31 cellular contexts compared by ENCODE assay signal in the genomic region with DNA sequence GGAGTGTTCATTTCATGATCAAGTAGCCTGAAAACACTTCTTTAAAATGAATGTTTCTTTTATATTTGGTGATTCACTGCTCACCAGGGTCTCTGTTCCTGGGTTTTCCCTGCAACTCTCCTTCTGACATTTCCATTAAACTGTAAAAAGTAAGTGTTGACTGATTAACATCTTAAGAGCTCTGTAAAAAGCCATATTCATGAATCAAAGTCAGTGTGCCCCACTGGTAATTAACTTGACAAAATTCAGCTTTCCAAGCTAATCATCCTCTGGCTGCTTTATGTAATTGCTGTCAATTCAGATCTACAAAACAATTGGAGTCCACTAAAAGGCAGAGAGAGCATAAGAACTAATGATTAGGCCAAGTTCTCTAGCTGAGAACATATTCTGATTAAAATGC. TPM values are rescaled to one million over a fixed set of nuclear protein-coding genes. Genes with fewer than 3 reads are reported as not detected.
DNase-seq lines count a peak whose midpoint lies in the region; ATAC-seq and TF ChIP-seq lines count a peak whose summit lies in the region.
"Had no signal": no experiment of that assay in that cellular context is flagged by ENCODE, and none has a peak within 500 bp of the region (broad histone marks: within the 10 kb centered on the region; RNA-seq: fewer than 3 reads in every experiment).

No MANE protein-coding gene starts in this region.

- intact Hi-C loops in A673 (cut with micrococcal nuclease; ENCODE audit: unreplicated experiment), result no loop called here

- CTCF ChIA-PET in A673 (lab: Charles Lee), result no interaction called here

- TF ChIP-seq CTCF in A673 (conservative IDR thresholded peaks at IDR 0.05; ENCODE audit: low read depth, low read length) (no peak), smooth muscle cell (IDR thresholded peaks at IDR 0.05; ENCODE audit: borderline replicate concordance, insufficient read depth, poor library complexity, severe bottlenecking) (no peak)

- no TSS peak for BruUV-seq in A673 (replicated peaks; lab: Mats Ljungman, UMichigan)

- no peaks in the 10 kb centered on the region for H3K4me1 Mint-ChIP-seq in activated T-cell treated with anti-CD3 and anti-CD28 coated beads, Interleukin-2, amount 50 U/mL, for 24 hours (ENCODE audit: low read depth)
- H3K4me1 Mint-ChIP-seq: activated CD4-positive, alpha-beta memory T cell treated with anti-CD3 and anti-CD28 coated beads, Interleukin-2, amount 10 ng/mL, durations not matched to agents 7 days and 5 days; activated naive CD4-positive, alpha-beta T cell treated with anti-CD3 and anti-CD28 coated beads, Interleukin-2, amount 10 ng/mL, durations not matched to agents 7 days and 5 days; activated T-helper 17 cell treated with anti-CD3 and anti-CD28 coated beads, Interleukin-2, amount 50 U/mL, for 72 hours; CD4-positive, CD25-positive, alpha-beta regulatory T cell; natural killer cell had no signal

- no peaks in the 10 kb centered on the region for H4K20me1 ChIP-seq in smooth muscle cell (ENCODE audit: low read depth)

- ATAC-seq in HG02840 (IDR thresholded peaks at IDR 0.05; ENCODE audit: low FRiP score, unreplicated experiment), result no peak
- ATAC-seq: activated T-helper 17 cell treated with anti-CD3 and anti-CD28 coated beads, Interleukin-2, amount 50 U/mL, for 72 hours; esophagus mucosa; natural killer cell; Right ventricle myocardium inferior had no signal

- H3K79me2 ChIP-seq in smooth muscle cell (ENCODE audit: low read depth), result no peaks in the 10 kb centered on the region

- H3K27ac ChIP-seq in A673 (ENCODE audit: low read depth, low read length, poor library complexity, severe bottlenecking) (no peak overlapping the region), HUES6 (ENCODE audit: low read depth, low read length) (peak overlapping the region; percentile 39), iPS-20b (ENCODE audit: low read length) (no peak overlapping the region), smooth muscle cell (ENCODE audit: low read depth) (no peak overlapping the region)
- H3K27ac ChIP-seq: adrenal gland, KMS-11, ovary, right atrium auricular region, suprapubic skin, upper lobe of left lung had no signal

- H3K4me2 ChIP-seq in smooth muscle cell, result no peak overlapping the region
- H3K4me2 ChIP-seq: KMS-11 had no signal

- no peak overlapping the region for H3K4me3 Mint-ChIP-seq in activated T-cell treated with anti-CD3 and anti-CD28 coated beads, Interleukin-2, amount 50 U/mL, for 24 hours
- H3K4me3 Mint-ChIP-seq: activated CD4-positive, alpha-beta memory T cell treated with anti-CD3 and anti-CD28 coated beads, Interleukin-2, amount 10 ng/mL, durations not matched to agents 7 days and 5 days; activated naive CD4-positive, alpha-beta T cell treated with anti-CD3 and anti-CD28 coated beads, Interleukin-2, amount 10 ng/mL, durations not matched to agents 7 days and 5 days; activated T-helper 17 cell treated with anti-CD3 and anti-CD28 coated beads, Interleukin-2, amount 50 U/mL, for 72 hours; CD4-positive, CD25-positive, alpha-beta regulatory T cell; natural killer cell had no signal

- no peak overlapping the region for H3K4me3 ChIP-seq in A673 (ENCODE audit: low read depth, low read length, poor library complexity, severe bottlenecking)
- H3K4me3 ChIP-seq in HUES6 (ENCODE audit: low read depth, low read length), result 0 out of 2 replicates have a peak overlapping the region, but pooled peaks have one; percentile 1
- peak overlapping the region; percentile 35; the same call in 1 of the 2 replicates for H3K4me3 ChIP-seq in iPS-20b (ENCODE audit: low read length)
- no peak overlapping the region for H3K4me3 ChIP-seq in smooth muscle cell
- H3K4me3 ChIP-seq: adrenal gland, MG63, ovary, right atrium auricular region, suprapubic skin, upper lobe of left lung had no signal

- H3K4me1 ChIP-seq in A673 (ENCODE audit: insufficient read depth, low read length, poor library complexity, severe bottlenecking), result peaks cover 5% of the 10 kb centered on the region
- peaks cover 35% of the 10 kb centered on the region for H3K4me1 ChIP-seq in HUES6 (ENCODE audit: control insufficient read depth, insufficient read depth, low read length)
- peaks cover 18% of the 10 kb centered on the region; the same call in 1 of the 2 replicates for H3K4me1 ChIP-seq in iPS-20b (ENCODE audit: insufficient read depth, low read length)
- H3K4me1 ChIP-seq in smooth muscle cell (ENCODE audit: low read depth), result peaks cover 8% of the 10 kb centered on the region
- H3K4me1 ChIP-seq: adrenal gland, right atrium auricular region, suprapubic skin, upper lobe of left lung had no signal

- H3K27me3 Mint-ChIP-seq in activated T-cell treated with anti-CD3 and anti-CD28 coated beads, Interleukin-2, amount 50 U/mL, for 24 hours, result no peaks in the 10 kb centered on the region
- H3K27me3 Mint-ChIP-seq: activated CD4-positive, alpha-beta memory T cell treated with anti-CD3 and anti-CD28 coated beads, Interleukin-2, amount 10 ng/mL, durations not matched to agents 7 days and 5 days; activated naive CD4-positive, alpha-beta T cell treated with anti-CD3 and anti-CD28 coated beads, Interleukin-2, amount 10 ng/mL, durations not matched to agents 7 days and 5 days; activated T-helper 17 cell treated with anti-CD3 and anti-CD28 coated beads, Interleukin-2, amount 50 U/mL, for 72 hours; CD4-positive, CD25-positive, alpha-beta regulatory T cell had no signal

- H3K9me3 ChIP-seq in A673 (ENCODE audit: low read depth, low read length, poor library complexity, severe bottlenecking) (no peaks in the 10 kb centered on the region), HUES6 (ENCODE audit: control insufficient read depth, insufficient read depth, low read depth, low read length) (no peaks in the 10 kb centered on the region), iPS-20b (ENCODE audit: insufficient read depth, low read depth, low read length) (no peaks in the 10 kb centered on the region), smooth muscle cell (replicated peaks; ENCODE audit: low read depth) (no peaks in the 10 kb centered on the region)
- H3K9me3 ChIP-seq: adrenal gland, MG63, ovary, right atrium auricular region, suprapubic skin, upper lobe of left lung had no signal

- H3F3A ChIP-seq in smooth muscle cell (ENCODE audit: low read depth), result no peaks in the 10 kb centered on the region

- POLR2A ChIA-PET in A673 (lab: Charles Lee; ENCODE audit: low non-redundant PET), result no interaction called here

- DNase-seq in A673 (ENCODE audit: low spot score) (peak; percentile 28), NCI-H69 (lab: John Stamatoyannopoulos, UW) (peak; percentile 92), smooth muscle cell (lab: John Stamatoyannopoulos, UW; ENCODE audit: unreplicated experiment) (no peak), kidney glomerular epithelial cell (lab: John Stamatoyannopoulos, UW) (no peak)
- DNase-seq in activated T-cell treated with anti-CD3 and anti-CD28 coated beads, Interleukin-2, amount 50 U/mL, for 24 hours, result no peak
- DNase-seq: activated CD4-positive, alpha-beta memory T cell treated with anti-CD3 and anti-CD28 coated beads, Interleukin-2, amount 10 ng/mL, durations not matched to agents 7 days and 5 days; activated CD4-positive, CD25-positive, alpha-beta regulatory T cell treated with anti-CD3 and anti-CD28 coated beads, Interleukin-2, amount 50 U/mL, for 72 hours; activated CD8-positive, alpha-beta memory T cell treated with anti-CD3 and anti-CD28 coated beads, Interleukin-2, amount 50 U/mL, for 4 hours; activated naive CD4-positive, alpha-beta T cell treated with anti-CD3 and anti-CD28 coated beads, Interleukin-2, amount 10 ng/mL, durations not matched to agents 7 days and 5 days; adrenal gland; CD4-positive, CD25-positive, alpha-beta regulatory T cell; dermis blood vessel endothelial cell; kidney; MG63; natural killer cell; NCI-H1436; NCI-H524; ovary; small intestine; stimulated activated naive CD4-positive, alpha-beta T cell treated with Interleukin-2 at 50 U/mL for 16 hours; upper lobe of left lung had no signal

- no peak overlapping the region for H3K27ac Mint-ChIP-seq in activated T-cell treated with anti-CD3 and anti-CD28 coated beads, Interleukin-2, amount 50 U/mL, for 24 hours
- H3K27ac Mint-ChIP-seq: activated CD4-positive, alpha-beta memory T cell treated with anti-CD3 and anti-CD28 coated beads, Interleukin-2, amount 10 ng/mL, durations not matched to agents 7 days and 5 days; activated naive CD4-positive, alpha-beta T cell treated with anti-CD3 and anti-CD28 coated beads, Interleukin-2, amount 10 ng/mL, durations not matched to agents 7 days and 5 days; activated T-helper 17 cell treated with anti-CD3 and anti-CD28 coated beads, Interleukin-2, amount 50 U/mL, for 72 hours; CD4-positive, CD25-positive, alpha-beta regulatory T cell; natural killer cell had no signal

- H3K36me3 ChIP-seq in A673 (ENCODE audit: insufficient read depth, low read length, poor library complexity, severe bottlenecking), result no peaks in the 10 kb centered on the region
- no peaks in the 10 kb centered on the region for H3K36me3 ChIP-seq in HUES6 (ENCODE audit: control insufficient read depth, insufficient read depth, low read length)
- H3K36me3 ChIP-seq in iPS-20b (ENCODE audit: insufficient read depth, low read depth, low read length), result no peaks in the 10 kb centered on the region
- H3K36me3 ChIP-seq in smooth muscle cell (ENCODE audit: low read depth), result no peaks in the 10 kb centered on the region
- H3K36me3 ChIP-seq: adrenal gland, MG63, ovary, right atrium auricular region, suprapubic skin, upper lobe of left lung had no signal

- H3K9ac ChIP-seq in HUES6 (ENCODE audit: low read length) (no peak overlapping the region), iPS-20b (ENCODE audit: low read depth, low read length) (peak overlapping the region; percentile 2; the same call in 1 of the 2 replicates), smooth muscle cell (ENCODE audit: low read depth) (no peak overlapping the region)
- H3K9ac ChIP-seq: KMS-11 had no signal

- H3K36me3 Mint-ChIP-seq in activated T-cell treated with anti-CD3 and anti-CD28 coated beads, Interleukin-2, amount 50 U/mL, for 24 hours (ENCODE audit: low read depth), result no peaks in the 10 kb centered on the region
- H3K36me3 Mint-ChIP-seq: activated naive CD4-positive, alpha-beta T cell treated with anti-CD3 and anti-CD28 coated beads, Interleukin-2, amount 10 ng/mL, durations not matched to agents 7 days and 5 days; CD4-positive, CD25-positive, alpha-beta regulatory T cell; natural killer cell had no signal

- H2AFZ ChIP-seq in smooth muscle cell (ENCODE audit: low read depth), result no peak overlapping the region

- no peaks in the 10 kb centered on the region for H3K27me3 ChIP-seq in A673 (replicated peaks; ENCODE audit: insufficient read depth, low read depth, low read length, poor library complexity)
- no peaks in the 10 kb centered on the region for H3K27me3 ChIP-seq in HUES6 (ENCODE audit: control insufficient read depth, insufficient read depth, low read length)
- no peaks in the 10 kb centered on the region for H3K27me3 ChIP-seq in iPS-20b (ENCODE audit: insufficient read depth, low read length)
- no peaks in the 10 kb centered on the region for H3K27me3 ChIP-seq in smooth muscle cell (ENCODE audit: low read depth)
- H3K27me3 ChIP-seq: adrenal gland, MG63, ovary, right atrium auricular region, suprapubic skin, upper lobe of left lung had no signal

- H3K9me3 Mint-ChIP-seq in activated T-cell treated with anti-CD3 and anti-CD28 coated beads, Interleukin-2, amount 50 U/mL, for 24 hours, result peaks cover 2% of the 10 kb centered on the region
- H3K9me3 Mint-ChIP-seq: activated CD4-positive, alpha-beta memory T cell treated with anti-CD3 and anti-CD28 coated beads, Interleukin-2, amount 10 ng/mL, durations not matched to agents 7 days and 5 days; activated naive CD4-positive, alpha-beta T cell treated with anti-CD3 and anti-CD28 coated beads, Interleukin-2, amount 10 ng/mL, durations not matched to agents 7 days and 5 days; activated T-helper 17 cell treated with anti-CD3 and anti-CD28 coated beads, Interleukin-2, amount 50 U/mL, for 72 hours had no signal

RNA-seq across cellular contexts. Expression of a gene that starts 41.6 kb away (rescaled TPM):
- total RNA-seq in A673 (2021) (0.90 and 1.5 TPM in 2 replicates), smooth muscle cell (0.94 and 1.2 TPM in 2 replicates)
- 0.37 and 0.58 TPM in 2 replicates for polyA plus RNA-seq in smooth muscle cell
- total RNA-seq: activated CD4-positive, alpha-beta memory T cell treated with anti-CD3 and anti-CD28 coated beads, Interleukin-2, amount 10 ng/mL, durations not matched to agents 7 days and 5 days; activated T-helper 17 cell treated with anti-CD3 and anti-CD28 coated beads, Interleukin-2, amount 50 U/mL, for 72 hours; CD4-positive, CD25-positive, alpha-beta regulatory T cell; natural killer cell; T-helper 2 cell treated with Interferon-gamma antibody and Interleukin-4, amounts not matched to agents 100 ng/mL and 5 ng/mL, for 36 hours had no signal
- polyA plus RNA-seq: CD4-positive, CD25-positive, alpha-beta regulatory T cell had no signal

Comparison
In these comparisons a context has a peak if more than half of its experiments do, and no peak if none do; other contexts are left out.
1. DNase-seq: peak in A673 (single experiment) and NCI-H69 (single experiment); none in smooth muscle cell (single experiment), kidney glomerular epithelial cell (single experiment) and activated T-cell treated with anti-CD3 and anti-CD28 coated beads, Interleukin-2, amount 50 U/mL, for 24 hours (single experiment).
2. H3K4me3 ChIP-seq: peak in HUES6 (single experiment) and iPS-20b (single experiment); none in A673 (single experiment) and smooth muscle cell (single experiment).